8 cellular contexts compared by ENCODE assay signal in genomic region chr3:146326875-146327543, GRCh38.
DNase-seq lines count a peak whose midpoint lies in the region; ATAC-seq and TF ChIP-seq lines count a peak whose summit lies in the region.

No MANE protein-coding gene starts in this region.

- H3K4me1 ChIP-seq in H9 (ENCODE audit: insufficient read depth, low read length) (no peaks in the 10 kb centered on the region), psoas muscle (no peaks in the 10 kb centered on the region)

- no peak overlapping the region for H3K27ac Mint-ChIP-seq in H9
- no peak overlapping the region for H3K27ac Mint-ChIP-seq in activated naive CD4-positive, alpha-beta T cell treated with anti-CD3 and anti-CD28 coated beads, Interleukin-2, amount 50 U/mL, for 72 hours
- H3K27ac Mint-ChIP-seq in activated T-helper 1 cell treated with anti-CD3 and anti-CD28 coated beads, Interleukin-12 subunit alpha, Interleukin-12 subunit beta, Interleukin-2, Interleukin-4 antibody, amounts not matched to agents 30 ng/mL and 10 ng/mL and 1 ng/mL, durations not matched to agents 14 hours and 24 hours and 36 hours = no peak overlapping the region

- H2AFZ ChIP-seq in H9 (ENCODE audit: low read length) = peak overlapping the region; percentile 78

- no peak overlapping the region for H3K4me3 Mint-ChIP-seq in H9
- no peak overlapping the region for H3K4me3 Mint-ChIP-seq in activated T-helper 1 cell treated with anti-CD3 and anti-CD28 coated beads, Interleukin-12 subunit alpha, Interleukin-12 subunit beta, Interleukin-2, Interleukin-4 antibody, amounts not matched to agents 30 ng/mL and 10 ng/mL and 1 ng/mL, durations not matched to agents 14 hours and 24 hours and 36 hours

- no peak overlapping the region for H2BK15ac ChIP-seq in H9 (ENCODE audit: low read depth, low read length)

- H3K36me3 ChIP-seq in psoas muscle (ENCODE audit: insufficient read depth in 1 of 2, low read depth in 1 of 2) = no peaks in the 10 kb centered on the region

- no peak overlapping the region for H3K4me3 ChIP-seq in fibroblast of the aortic adventitia (ENCODE audit: low read depth, low read length)
- no peak overlapping the region for H3K4me3 ChIP-seq in psoas muscle

- no peak overlapping the region for H2BK20ac ChIP-seq in H9 (ENCODE audit: low read depth, low read length, poor library complexity, severe bottlenecking)

- no peaks in the 10 kb centered on the region for H3K79me1 ChIP-seq in H9 (ENCODE audit: insufficient read depth, low read depth, low read length, poor library complexity, severe bottlenecking)

- no peak overlapping the region for H3K9ac ChIP-seq in H9 (ENCODE audit: extremely low read depth, insufficient read length, low read length)

- DNase-seq in A172 (ENCODE audit: low spot score) (peak; percentile 56), H9 (no peak), SK-N-DZ (ENCODE audit: low spot score) (peak; percentile 20), fibroblast of the aortic adventitia (ENCODE audit: low read depth) (peak; percentile 88), psoas muscle (no peak)
- DNase-seq in activated CD8-positive, alpha-beta memory T cell treated with anti-CD3 and anti-CD28 coated beads, Interleukin-2, amount 50 U/mL, for 4 hours = no peak
- no peak for DNase-seq in activated naive CD4-positive, alpha-beta T cell treated with anti-CD3 and anti-CD28 coated beads, Interleukin-2, amount 50 U/mL, for 72 hours (ENCODE audit: low spot score in 2 of 2)
- DNase-seq in activated T-helper 1 cell treated with anti-CD3 and anti-CD28 coated beads, Interleukin-12 subunit alpha, Interleukin-12 subunit beta, Interleukin-2, Interleukin-4 antibody, amounts not matched to agents 30 ng/mL and 10 ng/mL and 1 ng/mL, durations not matched to agents 14 hours and 24 hours and 36 hours (ENCODE audit: low spot score) = no peak

- peak in 2 of 4 donors; percentile 44 to 61 for ATAC-seq in psoas muscle
- no peak for ATAC-seq in activated naive CD4-positive, alpha-beta T cell treated with anti-CD3 and anti-CD28 coated beads, Interleukin-2, amount 50 U/mL, for 72 hours

- no peak overlapping the region for H3K4me2 ChIP-seq in H9 (ENCODE audit: insufficient read depth, insufficient read length, low read length)

- TF ChIP-seq CTCF in H9 (conservative IDR thresholded peaks at IDR 0.05) = peak; percentile 65
- peak; percentile 51 for TF ChIP-seq CTCF in fibroblast of the aortic adventitia (IDR thresholded peaks at IDR 0.05; ENCODE audit: insufficient read depth, low read length)
- TF ChIP-seq CTCF in psoas muscle (IDR thresholded peaks at IDR 0.05) = peak; percentile 49

- H3K79me2 ChIP-seq in H9 (ENCODE audit: insufficient read depth, low read length) = no peaks in the 10 kb centered on the region

- H3K27me3 ChIP-seq in H9 (ENCODE audit: insufficient read depth, low read length) = no peaks in the 10 kb centered on the region
- H3K27me3 ChIP-seq in psoas muscle (ENCODE audit: insufficient read depth in 3 of 3, low read length in 2 of 3) = no peaks in the 10 kb centered on the region

- no peaks in the 10 kb centered on the region for H3K9me3 ChIP-seq in H9 (ENCODE audit: control insufficient read depth, low read depth, low read length)
- H3K9me3 ChIP-seq in psoas muscle = no peaks in the 10 kb centered on the region

- no peak overlapping the region for H2BK5ac ChIP-seq in H9 (ENCODE audit: insufficient read length, low read length)

- H2BK120ac ChIP-seq in H9 (ENCODE audit: low read depth, low read length, poor library complexity, severe bottlenecking) = no peak overlapping the region

- no peaks in the 10 kb centered on the region for H3K4me1 Mint-ChIP-seq in H9
- H3K4me1 Mint-ChIP-seq in activated T-helper 1 cell treated with anti-CD3 and anti-CD28 coated beads, Interleukin-12 subunit alpha, Interleukin-12 subunit beta, Interleukin-2, Interleukin-4 antibody, amounts not matched to agents 30 ng/mL and 10 ng/mL and 1 ng/mL, durations not matched to agents 14 hours and 24 hours and 36 hours (ENCODE audit: low read depth) = no peaks in the 10 kb centered on the region

- no peaks in the 10 kb centered on the region for H4K20me1 ChIP-seq in H9 (ENCODE audit: control insufficient read depth, insufficient read depth, insufficient read length)

- H3K27ac ChIP-seq in H9 (ENCODE audit: insufficient read length, low read depth, low read length) (no peak overlapping the region), psoas muscle (no peak overlapping the region)

- H3K27me3 Mint-ChIP-seq in H9 (ENCODE audit: low read depth) = no peaks in the 10 kb centered on the region
- H3K27me3 Mint-ChIP-seq in activated T-helper 1 cell treated with anti-CD3 and anti-CD28 coated beads, Interleukin-12 subunit alpha, Interleukin-12 subunit beta, Interleukin-2, Interleukin-4 antibody, amounts not matched to agents 30 ng/mL and 10 ng/mL and 1 ng/mL, durations not matched to agents 14 hours and 24 hours and 36 hours (ENCODE audit: insufficient read depth) = no peaks in the 10 kb centered on the region

- H4K8ac ChIP-seq in H9 (replicated peaks; ENCODE audit: insufficient read length, low read depth, low read length) = no peak overlapping the region

- H3K23me2 ChIP-seq in H9 (ENCODE audit: insufficient read length, low read depth, low read length, poor library complexity, severe bottlenecking) = no peaks in the 10 kb centered on the region

- H3K9me3 Mint-ChIP-seq in H9 = peaks cover 0 to 5% of the 10 kb centered on the region in 2 experiments; a peak in 1 of 5 replicates
- H3K9me3 Mint-ChIP-seq in activated naive CD4-positive, alpha-beta T cell treated with anti-CD3 and anti-CD28 coated beads, Interleukin-2, amount 50 U/mL, for 72 hours = peaks cover 0 to 5% of the 10 kb centered on the region in 2 donors
- H3K9me3 Mint-ChIP-seq in activated T-helper 1 cell treated with anti-CD3 and anti-CD28 coated beads, Interleukin-12 subunit alpha, Interleukin-12 subunit beta, Interleukin-2, Interleukin-4 antibody, amounts not matched to agents 30 ng/mL and 10 ng/mL and 1 ng/mL, durations not matched to agents 14 hours and 24 hours and 36 hours = no peaks in the 10 kb centered on the region

- H3T11ph ChIP-seq in H9 (ENCODE audit: low read length) = no peak overlapping the region

- H3K4ac ChIP-seq in H9 (ENCODE audit: low read depth, low read length) = no peak overlapping the region

- H3K14ac ChIP-seq in H9 (ENCODE audit: insufficient read depth, low read length) = no peak overlapping the region

- intact Hi-C loops in psoas muscle (cut with DNase I) = loop anchor here (2.0 to 10.0 kb wide), 4 partner anchors 106 to 262 kb away; no protein-coding TSS in a partner anchor
- intact Hi-C loops in activated T-helper 1 cell treated with anti-CD3 and anti-CD28 coated beads, Interleukin-12 subunit alpha, Interleukin-12 subunit beta, Interleukin-2, Interleukin-4 antibody, amounts not matched to agents 30 ng/mL and 10 ng/mL and 1 ng/mL, durations not matched to agents 14 hours and 24 hours and 36 hours (cut with micrococcal nuclease) = loop anchor here (2.0 kb wide), 1 partner anchor 108 kb away; no protein-coding TSS in a partner anchor

- H2BK12ac ChIP-seq in H9 (ENCODE audit: insufficient read length, low read depth, low read length) = no peak overlapping the region

- H4K91ac ChIP-seq in H9 (ENCODE audit: insufficient read length, low read depth, low read length) = no peak overlapping the region

- no peak overlapping the region for H2AK5ac ChIP-seq in H9 (ENCODE audit: insufficient read length, low read length)

- H4K5ac ChIP-seq in H9 (ENCODE audit: insufficient read length, low read depth, low read length) = no peak overlapping the region

- peaks cover 0 to 1% (median 0%) of the 10 kb centered on the region in 3 experiments; a peak in 1 of 7 replicates for H3K36me3 Mint-ChIP-seq in H9 (ENCODE audit: insufficient read depth in 1 of 3, low read depth in 3 of 3)
- no peaks in the 10 kb centered on the region for H3K36me3 Mint-ChIP-seq in activated naive CD4-positive, alpha-beta T cell treated with anti-CD3 and anti-CD28 coated beads, Interleukin-2, amount 50 U/mL, for 72 hours
- H3K36me3 Mint-ChIP-seq in activated T-helper 1 cell treated with anti-CD3 and anti-CD28 coated beads, Interleukin-12 subunit alpha, Interleukin-12 subunit beta, Interleukin-2, Interleukin-4 antibody, amounts not matched to agents 30 ng/mL and 10 ng/mL and 1 ng/mL, durations not matched to agents 14 hours and 24 hours and 36 hours (ENCODE audit: low read depth) = no peaks in the 10 kb centered on the region

- H3K18ac ChIP-seq in H9 (ENCODE audit: insufficient read length, low read depth, low read length) = no peak overlapping the region

- no peak overlapping the region for H3K56ac ChIP-seq in H9 (ENCODE audit: insufficient read length, low read depth, low read length)

- H3K23ac ChIP-seq in H9 (ENCODE audit: insufficient read length, low read depth, low read length) = no peak overlapping the region

- WGBS in H9 (ENCODE audit: extremely low coverage, insufficient read length, low lambda C conversion rate) = no CpG with 5 or more reads among the region's 4 CpGs
- WGBS in psoas muscle, 3 donors = 33 to 38% (median 34%) methylated on average over 4 of the region's 4 CpGs

Comparison
In these comparisons a context has a peak if more than half of its experiments do, and no peak if none do; other contexts are left out.
1. DNase-seq: peak in A172 (single experiment), SK-N-DZ (single experiment) and fibroblast of the aortic adventitia (single experiment); none in H9 (single experiment), psoas muscle (0 of 2), activated CD8-positive, alpha-beta memory T cell treated with anti-CD3 and anti-CD28 coated beads, Interleukin-2, amount 50 U/mL, for 4 hours (single experiment), activated naive CD4-positive, alpha-beta T cell treated with anti-CD3 and anti-CD28 coated beads, Interleukin-2, amount 50 U/mL, for 72 hours (0 of 2) and activated T-helper 1 cell treated with anti-CD3 and anti-CD28 coated beads, Interleukin-12 subunit alpha, Interleukin-12 subunit beta, Interleukin-2, Interleukin-4 antibody, amounts not matched to agents 30 ng/mL and 10 ng/mL and 1 ng/mL, durations not matched to agents 14 hours and 24 hours and 36 hours (single experiment).
2. Peak in every context shown above with its lines, with median percentiles within 50 percentile points of each other: CTCF ChIP-seq.